Comparison of ENCODE assay signal across 2 cellular contexts in genomic region chr1:197884173-197884572, GRCh38.
TF ChIP-seq lines count a peak whose summit lies in the region.

No MANE protein-coding gene starts in this region.

TF ChIP-seq in H1, 55 proteins besides CTCF, POLR2A, EP300 and RAD21:
- TF ChIP-seq KDM5A (IDR thresholded peaks at IDR 0.05; ENCODE audit: low read length) (no peak), TCF12 (IDR thresholded peaks at IDR 0.05; ENCODE audit: low read depth, low read length) (no peak), FOSL1 (IDR thresholded peaks at IDR 0.05; ENCODE audit: insufficient read depth, low read depth, low read length) (no peak), HDAC6 (IDR thresholded peaks at IDR 0.05; ENCODE audit: low read depth, low read length) (no peak), RXRA (IDR thresholded peaks at IDR 0.05; ENCODE audit: insufficient read depth, low read depth, low read length) (no peak), YY1 (IDR thresholded peaks at IDR 0.05; ENCODE audit: low read depth, low read length) (no peak), RFX5 (IDR thresholded peaks at IDR 0.05; ENCODE audit: borderline replicate concordance, low read depth, low read length) (no peak), BRCA1 (IDR thresholded peaks at IDR 0.05; ENCODE audit: low read depth, low read length) (no peak), POU5F1 (IDR thresholded peaks at IDR 0.05; ENCODE audit: low read depth, low read length) (no peak), EGR1 (IDR thresholded peaks at IDR 0.05; ENCODE audit: borderline replicate concordance, low read depth, low read length) (no peak), BCL11A (IDR thresholded peaks at IDR 0.05; ENCODE audit: low read depth in 2 of 2, low read length in 2 of 2) (no peak), MAFK (IDR thresholded peaks at IDR 0.05; ENCODE audit: low read depth, low read length) (no peak)
- TF ChIP-seq, protein P1, sequence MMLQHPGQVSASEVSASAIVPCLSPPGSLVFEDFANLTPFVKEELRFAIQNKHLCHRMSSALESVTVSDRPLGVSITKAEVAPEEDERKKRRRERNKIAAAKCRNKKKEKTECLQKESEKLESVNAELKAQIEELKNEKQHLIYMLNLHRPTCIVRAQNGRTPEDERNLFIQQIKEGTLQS (IDR thresholded peaks at IDR 0.05; ENCODE audit: insufficient read depth, low read depth, low read length), result no peak

TF ChIP-seq in HepG2, 621 proteins besides CTCF, POLR2A, EP300 and RAD21 (continues in another document):
- TF ChIP-seq ZKSCAN8 (CRISPR knock-in tag; IDR thresholded peaks at IDR 0.05; ENCODE audit: borderline replicate concordance), result peak; percentile 52; the same call in 1 of the 2 replicates
- no peak for TF ChIP-seq CHD4 (IDR thresholded peaks at IDR 0.05; ENCODE audit: borderline replicate concordance, low read length)
- no peak for TF ChIP-seq MLX (CRISPR knock-in tag; IDR thresholded peaks at IDR 0.05)
- TF ChIP-seq, protein P2, sequence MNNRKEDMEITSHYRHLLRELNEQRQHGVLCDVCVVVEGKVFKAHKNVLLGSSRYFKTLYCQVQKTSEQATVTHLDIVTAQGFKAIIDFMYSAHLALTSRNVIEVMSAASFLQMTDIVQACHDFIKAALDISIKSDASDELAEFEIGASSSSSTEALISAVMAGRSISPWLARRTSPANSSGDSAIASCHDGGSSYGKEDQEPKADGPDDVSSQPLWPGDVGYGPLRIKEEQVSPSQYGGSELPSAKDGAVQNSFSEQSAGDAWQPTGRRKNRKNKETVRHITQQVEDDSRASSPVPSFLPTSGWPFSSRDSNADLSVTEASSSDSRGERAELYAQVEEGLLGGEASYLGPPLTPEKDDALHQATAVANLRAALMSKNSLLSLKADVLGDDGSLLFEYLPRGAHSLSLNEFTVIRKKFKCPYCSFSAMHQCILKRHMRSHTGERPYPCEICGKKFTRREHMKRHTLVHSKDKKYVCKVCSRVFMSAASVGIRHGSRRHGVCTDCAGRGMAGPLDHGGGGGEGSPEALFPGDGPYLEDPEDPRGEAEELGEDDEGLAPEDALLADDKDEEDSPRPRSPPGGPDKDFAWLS (CRISPR knock-in tag; IDR thresholded peaks at IDR 0.05; ENCODE audit: borderline replicate concordance), result no peak
- no peak for TF ChIP-seq ZNF547 (CRISPR knock-in tag; IDR thresholded peaks at IDR 0.05)
- TF ChIP-seq ETV6 (CRISPR knock-in tag; conservative IDR thresholded peaks at IDR 0.05), result peak; percentile 65; the same call in 1 of the 2 replicates
- TF ChIP-seq RELA (CRISPR knock-in tag; IDR thresholded peaks at IDR 0.05), result no peak
- TF ChIP-seq ARHGAP35 (CRISPR knock-in tag; IDR thresholded peaks at IDR 0.05; ENCODE audit: borderline replicate concordance), result no peak
- TF ChIP-seq ELF4 (CRISPR knock-in tag; IDR thresholded peaks at IDR 0.05; ENCODE audit: borderline replicate concordance), result no peak
- TF ChIP-seq SALL2 (CRISPR knock-in tag; IDR thresholded peaks at IDR 0.05), result no peak
- no peak for TF ChIP-seq MTERF4 (CRISPR knock-in tag; IDR thresholded peaks at IDR 0.05)
- TF ChIP-seq, protein P3, sequence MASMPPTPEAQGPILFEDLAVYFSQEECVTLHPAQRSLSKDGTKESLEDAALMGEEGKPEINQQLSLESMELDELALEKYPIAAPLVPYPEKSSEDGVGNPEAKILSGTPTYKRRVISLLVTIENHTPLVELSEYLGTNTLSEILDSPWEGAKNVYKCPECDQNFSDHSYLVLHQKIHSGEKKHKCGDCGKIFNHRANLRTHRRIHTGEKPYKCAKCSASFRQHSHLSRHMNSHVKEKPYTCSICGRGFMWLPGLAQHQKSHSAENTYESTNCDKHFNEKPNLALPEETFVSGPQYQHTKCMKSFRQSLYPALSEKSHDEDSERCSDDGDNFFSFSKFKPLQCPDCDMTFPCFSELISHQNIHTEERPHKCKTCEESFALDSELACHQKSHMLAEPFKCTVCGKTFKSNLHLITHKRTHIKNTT (CRISPR knock-in tag; IDR thresholded peaks at IDR 0.05), result no peak
- no peak for TF ChIP-seq HNRNPH1 (optimal IDR thresholded peaks at IDR 0.05; ENCODE audit: low read depth, low read length)
- TF ChIP-seq ZNF816 (CRISPR knock-in tag; IDR thresholded peaks at IDR 0.05; ENCODE audit: borderline replicate concordance), result no peak
- no peak for TF ChIP-seq ZBTB4 (CRISPR knock-in tag; IDR thresholded peaks at IDR 0.05; ENCODE audit: borderline replicate concordance)
- TF ChIP-seq TEF (CRISPR knock-in tag; IDR thresholded peaks at IDR 0.05), result no peak
- no peak for TF ChIP-seq PCBP1 (IDR thresholded peaks at IDR 0.05; ENCODE audit: borderline replicate concordance, low read depth, low read length)
- no peak for TF ChIP-seq ZNF790 (CRISPR knock-in tag; IDR thresholded peaks at IDR 0.05; ENCODE audit: borderline replicate concordance)
- TF ChIP-seq, protein P4, sequence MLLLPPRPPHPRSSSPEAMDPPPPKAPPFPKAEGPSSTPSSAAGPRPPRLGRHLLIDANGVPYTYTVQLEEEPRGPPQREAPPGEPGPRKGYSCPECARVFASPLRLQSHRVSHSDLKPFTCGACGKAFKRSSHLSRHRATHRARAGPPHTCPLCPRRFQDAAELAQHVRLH (CRISPR knock-in tag; IDR thresholded peaks at IDR 0.05; ENCODE audit: borderline replicate concordance, low read depth), result peak; percentile 67; the same call in 1 of the 2 replicates
- no peak for TF ChIP-seq ZBTB20 (CRISPR knock-in tag; IDR thresholded peaks at IDR 0.05; ENCODE audit: borderline replicate concordance, low read depth)
- no peak for TF ChIP-seq ZNF746 (CRISPR knock-in tag; IDR thresholded peaks at IDR 0.05)
- no peak for TF ChIP-seq CAMTA2 (CRISPR knock-in tag; IDR thresholded peaks at IDR 0.05; ENCODE audit: borderline replicate concordance)
- no peak for TF ChIP-seq E2F2 (CRISPR knock-in tag; IDR thresholded peaks at IDR 0.05; ENCODE audit: borderline replicate concordance)
- TF ChIP-seq ZNF160 (CRISPR knock-in tag; IDR thresholded peaks at IDR 0.05), result no peak
- peak; percentile 17; the same call in 1 of the 2 replicates for TF ChIP-seq MIER2 (CRISPR knock-in tag; IDR thresholded peaks at IDR 0.05)
- TF ChIP-seq NCOA1 (CRISPR knock-in tag; IDR thresholded peaks at IDR 0.05), result no peak
- TF ChIP-seq, protein P5, sequence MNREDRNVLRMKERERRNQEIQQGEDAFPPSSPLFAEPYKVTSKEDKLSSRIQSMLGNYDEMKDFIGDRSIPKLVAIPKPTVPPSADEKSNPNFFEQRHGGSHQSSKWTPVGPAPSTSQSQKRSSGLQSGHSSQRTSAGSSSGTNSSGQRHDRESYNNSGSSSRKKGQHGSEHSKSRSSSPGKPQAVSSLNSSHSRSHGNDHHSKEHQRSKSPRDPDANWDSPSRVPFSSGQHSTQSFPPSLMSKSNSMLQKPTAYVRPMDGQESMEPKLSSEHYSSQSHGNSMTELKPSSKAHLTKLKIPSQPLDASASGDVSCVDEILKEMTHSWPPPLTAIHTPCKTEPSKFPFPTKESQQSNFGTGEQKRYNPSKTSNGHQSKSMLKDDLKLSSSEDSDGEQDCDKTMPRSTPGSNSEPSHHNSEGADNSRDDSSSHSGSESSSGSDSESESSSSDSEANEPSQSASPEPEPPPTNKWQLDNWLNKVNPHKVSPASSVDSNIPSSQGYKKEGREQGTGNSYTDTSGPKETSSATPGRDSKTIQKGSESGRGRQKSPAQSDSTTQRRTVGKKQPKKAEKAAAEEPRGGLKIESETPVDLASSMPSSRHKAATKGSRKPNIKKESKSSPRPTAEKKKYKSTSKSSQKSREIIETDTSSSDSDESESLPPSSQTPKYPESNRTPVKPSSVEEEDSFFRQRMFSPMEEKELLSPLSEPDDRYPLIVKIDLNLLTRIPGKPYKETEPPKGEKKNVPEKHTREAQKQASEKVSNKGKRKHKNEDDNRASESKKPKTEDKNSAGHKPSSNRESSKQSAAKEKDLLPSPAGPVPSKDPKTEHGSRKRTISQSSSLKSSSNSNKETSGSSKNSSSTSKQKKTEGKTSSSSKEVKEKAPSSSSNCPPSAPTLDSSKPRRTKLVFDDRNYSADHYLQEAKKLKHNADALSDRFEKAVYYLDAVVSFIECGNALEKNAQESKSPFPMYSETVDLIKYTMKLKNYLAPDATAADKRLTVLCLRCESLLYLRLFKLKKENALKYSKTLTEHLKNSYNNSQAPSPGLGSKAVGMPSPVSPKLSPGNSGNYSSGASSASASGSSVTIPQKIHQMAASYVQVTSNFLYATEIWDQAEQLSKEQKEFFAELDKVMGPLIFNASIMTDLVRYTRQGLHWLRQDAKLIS (CRISPR knock-in tag; IDR thresholded peaks at IDR 0.05), result no peak
- TF ChIP-seq, protein P6, sequence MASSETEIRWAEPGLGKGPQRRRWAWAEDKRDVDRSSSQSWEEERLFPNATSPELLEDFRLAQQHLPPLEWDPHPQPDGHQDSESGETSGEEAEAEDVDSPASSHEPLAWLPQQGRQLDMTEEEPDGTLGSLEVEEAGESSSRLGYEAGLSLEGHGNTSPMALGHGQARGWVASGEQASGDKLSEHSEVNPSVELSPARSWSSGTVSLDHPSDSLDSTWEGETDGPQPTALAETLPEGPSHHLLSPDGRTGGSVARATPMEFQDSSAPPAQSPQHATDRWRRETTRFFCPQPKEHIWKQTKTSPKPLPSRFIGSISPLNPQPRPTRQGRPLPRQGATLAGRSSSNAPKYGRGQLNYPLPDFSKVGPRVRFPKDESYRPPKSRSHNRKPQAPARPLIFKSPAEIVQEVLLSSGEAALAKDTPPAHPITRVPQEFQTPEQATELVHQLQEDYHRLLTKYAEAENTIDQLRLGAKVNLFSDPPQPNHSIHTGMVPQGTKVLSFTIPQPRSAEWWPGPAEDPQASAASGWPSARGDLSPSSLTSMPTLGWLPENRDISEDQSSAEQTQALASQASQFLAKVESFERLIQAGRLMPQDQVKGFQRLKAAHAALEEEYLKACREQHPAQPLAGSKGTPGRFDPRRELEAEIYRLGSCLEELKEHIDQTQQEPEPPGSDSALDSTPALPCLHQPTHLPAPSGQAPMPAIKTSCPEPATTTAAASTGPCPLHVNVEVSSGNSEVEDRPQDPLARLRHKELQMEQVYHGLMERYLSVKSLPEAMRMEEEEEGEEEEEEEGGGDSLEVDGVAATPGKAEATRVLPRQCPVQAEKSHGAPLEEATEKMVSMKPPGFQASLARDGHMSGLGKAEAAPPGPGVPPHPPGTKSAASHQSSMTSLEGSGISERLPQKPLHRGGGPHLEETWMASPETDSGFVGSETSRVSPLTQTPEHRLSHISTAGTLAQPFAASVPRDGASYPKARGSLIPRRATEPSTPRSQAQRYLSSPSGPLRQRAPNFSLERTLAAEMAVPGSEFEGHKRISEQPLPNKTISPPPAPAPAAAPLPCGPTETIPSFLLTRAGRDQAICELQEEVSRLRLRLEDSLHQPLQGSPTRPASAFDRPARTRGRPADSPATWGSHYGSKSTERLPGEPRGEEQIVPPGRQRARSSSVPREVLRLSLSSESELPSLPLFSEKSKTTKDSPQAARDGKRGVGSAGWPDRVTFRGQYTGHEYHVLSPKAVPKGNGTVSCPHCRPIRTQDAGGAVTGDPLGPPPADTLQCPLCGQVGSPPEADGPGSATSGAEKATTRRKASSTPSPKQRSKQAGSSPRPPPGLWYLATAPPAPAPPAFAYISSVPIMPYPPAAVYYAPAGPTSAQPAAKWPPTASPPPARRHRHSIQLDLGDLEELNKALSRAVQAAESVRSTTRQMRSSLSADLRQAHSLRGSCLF (CRISPR knock-in tag; IDR thresholded peaks at IDR 0.05; ENCODE audit: borderline replicate concordance), result no peak
- TF ChIP-seq ZNF296 (CRISPR knock-in tag; conservative IDR thresholded peaks at IDR 0.05), result no peak
- no peak for TF ChIP-seq MBD4 (IDR thresholded peaks at IDR 0.05; ENCODE audit: borderline replicate concordance, low read length)
- TF ChIP-seq ATRX (CRISPR knock-in tag; IDR thresholded peaks at IDR 0.05; ENCODE audit: borderline replicate concordance), result no peak
- no peak for TF ChIP-seq ZSCAN25 (CRISPR knock-in tag; IDR thresholded peaks at IDR 0.05)
- no peak for TF ChIP-seq SRY (CRISPR knock-in tag; IDR thresholded peaks at IDR 0.05)
- no peak for TF ChIP-seq ASH2L (IDR thresholded peaks at IDR 0.05; ENCODE audit: insufficient read length, low read depth, low read length)
